In genomic region chr16:68345351-68345810, GRCh38 we compare ENCODE assay signal across 23 cellular contexts. TPM values are rescaled to one million over a fixed set of nuclear protein-coding genes. Genes with fewer than 3 reads are reported as not detected.
DNase-seq lines count a peak whose midpoint lies in the region; ATAC-seq, FAIRE-seq and TF ChIP-seq lines count a peak whose summit lies in the region.
"Had no signal": no experiment of that assay in that cellular context is flagged by ENCODE, and none has a peak within 500 bp of the region (broad histone marks: within the 10 kb centered on the region; RNA-seq: fewer than 3 reads in every experiment).

No MANE protein-coding gene starts in this region.

- H3K9me2 ChIP-seq in SK-N-SH = no peaks in the 10 kb centered on the region

- no peak overlapping the region for H2AFZ ChIP-seq in SK-N-SH (ENCODE audit: low read depth)

- no peaks in the 10 kb centered on the region for H3F3A ChIP-seq in SK-N-SH (replicated peaks; ENCODE audit: insufficient read depth)

- no peak for TF ChIP-seq EP300 in SK-N-SH (IDR thresholded peaks at IDR 0.05; ENCODE audit: borderline replicate concordance in 1 of 2, low read depth in 1 of 2, low read length in 1 of 2)

- no peak for TF ChIP-seq RAD21 in SK-N-SH (IDR thresholded peaks at IDR 0.05; ENCODE audit: low read length)

- H3K36me3 Mint-ChIP-seq in activated CD8-positive, alpha-beta memory T cell treated with anti-CD3 and anti-CD28 coated beads, Interleukin-2, amount 10 ng/mL, durations not matched to agents 7 days and 5 days = peaks cover 62% of the 10 kb centered on the region

- H3K9me3 ChIP-seq in kidney (ENCODE audit: control insufficient read depth in 1 of 2, low read length in 2 of 2) (no peaks in the 10 kb centered on the region), skeletal muscle tissue (ENCODE audit: control insufficient read depth in 3 of 3, low read length in 3 of 3) (no peaks in the 10 kb centered on the region), SK-N-SH (no peaks in the 10 kb centered on the region)
- H3K9me3 ChIP-seq: ascending aorta, Caco-2, neutrophil, vagina had no signal

- H3K4me2 ChIP-seq in SK-N-SH = no peak overlapping the region

- H3K4me1 ChIP-seq in kidney (ENCODE audit: control insufficient read depth in 1 of 2, insufficient read depth in 1 of 2, low read depth in 1 of 2, low read length in 2 of 2) (no peaks in the 10 kb centered on the region), skeletal muscle tissue (ENCODE audit: control insufficient read depth in 3 of 3, insufficient read depth in 3 of 3, low read length in 3 of 3) (peaks cover 50 to 76% (median 63%) of the 10 kb centered on the region in 3 donors), SK-N-SH (ENCODE audit: control insufficient read depth in 1 of 2, insufficient read depth in 2 of 2, low read depth in 1 of 2, low read length in 1 of 2) (no peaks in the 10 kb centered on the region)
- H3K4me1 ChIP-seq: ascending aorta, Caco-2, vagina had no signal

- peak overlapping the region; percentile 67 for H3K27ac Mint-ChIP-seq in activated CD8-positive, alpha-beta memory T cell treated with anti-CD3 and anti-CD28 coated beads, Interleukin-2, amount 10 ng/mL, durations not matched to agents 7 days and 5 days
- H3K27ac Mint-ChIP-seq: activated CD4-positive, alpha-beta T cell treated with anti-CD3 and anti-CD28 coated beads for 36 hours had no signal

- no peaks in the 10 kb centered on the region for H3K9me3 Mint-ChIP-seq in activated CD8-positive, alpha-beta memory T cell treated with anti-CD3 and anti-CD28 coated beads, Interleukin-2, amount 10 ng/mL, durations not matched to agents 7 days and 5 days (ENCODE audit: low read depth)

- H3K9ac ChIP-seq in kidney (ENCODE audit: low read length in 2 of 2) = no peak overlapping the region
- H3K9ac ChIP-seq in skeletal muscle tissue (ENCODE audit: low read depth in 1 of 3, low read length in 3 of 3) = peak overlapping the region; percentile 58 to 79 (median 71)
- no peak overlapping the region for H3K9ac ChIP-seq in SK-N-SH

- H3K27me3 Mint-ChIP-seq in activated CD8-positive, alpha-beta memory T cell treated with anti-CD3 and anti-CD28 coated beads, Interleukin-2, amount 10 ng/mL, durations not matched to agents 7 days and 5 days = no peaks in the 10 kb centered on the region
- H3K27me3 Mint-ChIP-seq: activated CD4-positive, alpha-beta T cell treated with anti-CD3 and anti-CD28 coated beads for 36 hours had no signal

- intact Hi-C loops in kidney (cut with DNase I) = no loop called here

- H3K36me3 ChIP-seq in kidney (ENCODE audit: control insufficient read depth in 1 of 2, insufficient read depth in 2 of 2, low read length in 2 of 2) (peaks cover 27 to 28% of the 10 kb centered on the region in 2 donors), skeletal muscle tissue (ENCODE audit: control insufficient read depth in 3 of 3, insufficient read depth in 3 of 3, low read length in 3 of 3) (peaks cover 46 to 55% (median 53%) of the 10 kb centered on the region in 3 donors), SK-N-SH (replicated peaks in 1 of 2; ENCODE audit: control insufficient read depth in 1 of 2, insufficient read depth in 2 of 2, low read length in 1 of 2) (peaks cover 15 to 67% of the 10 kb centered on the region in 2 experiments)

- no peak overlapping the region for H3K4me3 ChIP-seq in kidney (ENCODE audit: low read length in 2 of 2)
- H3K4me3 ChIP-seq in skeletal muscle tissue (ENCODE audit: low read length in 3 of 3) = peak overlapping the region in 2 of 3 donors; percentile 41 to 67
- H3K4me3 ChIP-seq in SK-N-SH (ENCODE audit: low read depth in 2 of 2, low read length in 1 of 2) = no peak overlapping the region
- H3K4me3 ChIP-seq: ascending aorta, vagina had no signal

- H3K4me3 Mint-ChIP-seq in activated CD8-positive, alpha-beta memory T cell treated with anti-CD3 and anti-CD28 coated beads, Interleukin-2, amount 10 ng/mL, durations not matched to agents 7 days and 5 days = peak overlapping the region; percentile 17
- H3K4me3 Mint-ChIP-seq: activated CD4-positive, alpha-beta T cell treated with anti-CD3 and anti-CD28 coated beads for 36 hours had no signal

- H3K27me3 ChIP-seq in skeletal muscle tissue (ENCODE audit: control insufficient read depth in 3 of 3, insufficient read depth in 3 of 3, low read length in 3 of 3) = no peaks in the 10 kb centered on the region
- no peaks in the 10 kb centered on the region for H3K27me3 ChIP-seq in SK-N-SH (ENCODE audit: insufficient read depth)
- H3K27me3 ChIP-seq: ascending aorta, neutrophil, vagina had no signal

- WGBS in SK-N-SH (ENCODE audit: low lambda C conversion rate) = 92% methylated on average over 7 of the region's 11 CpGs

- peaks cover 31% of the 10 kb centered on the region for H3K4me1 Mint-ChIP-seq in activated CD8-positive, alpha-beta memory T cell treated with anti-CD3 and anti-CD28 coated beads, Interleukin-2, amount 10 ng/mL, durations not matched to agents 7 days and 5 days

- H3K79me2 ChIP-seq in SK-N-SH (ENCODE audit: insufficient read depth) = no peaks in the 10 kb centered on the region

- no peak for FAIRE-seq in kidney (lab: Jason Lieb, UNC)
- FAIRE-seq: H1 had no signal

- H3K27ac ChIP-seq in kidney (ENCODE audit: low read depth in 2 of 2, low read length in 2 of 2) = no peak overlapping the region
- H3K27ac ChIP-seq in skeletal muscle tissue (ENCODE audit: low read depth, low read length) = peak overlapping the region; percentile 90
- H3K27ac ChIP-seq in SK-N-SH (ENCODE audit: low read depth in 2 of 2, low read length in 1 of 2) = no peak overlapping the region
- H3K27ac ChIP-seq: ascending aorta, neutrophil, vagina had no signal

- CTCF ChIA-PET in activated CD8-positive, alpha-beta memory T cell treated with anti-CD3 and anti-CD28 coated beads, Interleukin-2, amount 10 ng/mL, durations not matched to agents 7 days and 5 days (lab: Charles Lee) = interaction anchor here (0.7 to 2.0 kb wide), 11 partner anchors 10 to 184 kb away, joined by 3 to 12 read pairs (median 4); partner anchors contain the start of genes PRMT7, SLC7A6 and SLC7A6OS
- CTCF ChIA-PET in SK-N-SH (lab: Yijun Ruan, JAX) = interaction anchor here (3.1 kb wide), 1 partner anchor 17 kb away, joined by 15 read pairs; no protein-coding TSS in a partner anchor

- H4K20me1 ChIP-seq in SK-N-SH (ENCODE audit: insufficient read depth) = no peaks in the 10 kb centered on the region

- peak; percentile 96 for ATAC-seq in activated CD8-positive, alpha-beta memory T cell treated with anti-CD3 and anti-CD28 coated beads, Interleukin-2, amount 10 ng/mL, durations not matched to agents 7 days and 5 days
- ATAC-seq: activated CD4-positive, alpha-beta T cell treated with anti-CD3 and anti-CD28 coated beads for 36 hours; esophagus mucosa had no signal

- POLR2A ChIA-PET in SK-N-SH (lab: Yijun Ruan, JAX) = no interaction called here

- TF ChIP-seq CTCF in kidney (IDR thresholded peaks at IDR 0.05; ENCODE audit: borderline replicate concordance, extremely low read depth, insufficient read depth) (no peak), SK-N-SH (IDR thresholded peaks at IDR 0.05) (no peak)

- DNase-seq in activated CD8-positive, alpha-beta memory T cell treated with anti-CD3 and anti-CD28 coated beads, Interleukin-2, amount 10 ng/mL, durations not matched to agents 7 days and 5 days = peak; percentile 87
- DNase-seq in activated CD8-positive, alpha-beta memory T cell treated with anti-CD3 and anti-CD28 coated beads, Interleukin-2, amount 50 U/mL, for 48 hours = no peak
- DNase-seq in astrocyte of the hippocampus (ENCODE audit: low read depth, low spot score) (peak; percentile 60), kidney (peak; percentile 37), foreskin melanocyte (no peak), SK-N-SH (no peak)
- no peak for DNase-seq in activated CD4-positive, CD25-positive, alpha-beta regulatory T cell (lab: John Stamatoyannopoulos, UW)
- DNase-seq: 8988T; activated CD4-positive, alpha-beta T cell treated with anti-CD3 and anti-CD28 coated beads for 36 hours; activated naive CD4-positive, alpha-beta T cell treated with Interleukin-2 at 50 U/mL for 16 hours; Caco-2; effector CD4-positive, alpha-beta T cell; Kasumi-1; NCI-H1105 treated with DMSO at 0.1 percent for 48 hours; NCI-H2107; NCI-H510A; stimulated activated CD4-positive, alpha-beta T cell treated with anti-CD3 and anti-CD28 coated beads, Interleukin-12 subunit alpha, Interleukin-12 subunit beta, amount 100 ng/mL, for 4 hours had no signal

TF ChIP-seq in SK-N-SH, 30 proteins besides CTCF, POLR2A, EP300 and RAD21:
- TF ChIP-seq, protein P1, sequence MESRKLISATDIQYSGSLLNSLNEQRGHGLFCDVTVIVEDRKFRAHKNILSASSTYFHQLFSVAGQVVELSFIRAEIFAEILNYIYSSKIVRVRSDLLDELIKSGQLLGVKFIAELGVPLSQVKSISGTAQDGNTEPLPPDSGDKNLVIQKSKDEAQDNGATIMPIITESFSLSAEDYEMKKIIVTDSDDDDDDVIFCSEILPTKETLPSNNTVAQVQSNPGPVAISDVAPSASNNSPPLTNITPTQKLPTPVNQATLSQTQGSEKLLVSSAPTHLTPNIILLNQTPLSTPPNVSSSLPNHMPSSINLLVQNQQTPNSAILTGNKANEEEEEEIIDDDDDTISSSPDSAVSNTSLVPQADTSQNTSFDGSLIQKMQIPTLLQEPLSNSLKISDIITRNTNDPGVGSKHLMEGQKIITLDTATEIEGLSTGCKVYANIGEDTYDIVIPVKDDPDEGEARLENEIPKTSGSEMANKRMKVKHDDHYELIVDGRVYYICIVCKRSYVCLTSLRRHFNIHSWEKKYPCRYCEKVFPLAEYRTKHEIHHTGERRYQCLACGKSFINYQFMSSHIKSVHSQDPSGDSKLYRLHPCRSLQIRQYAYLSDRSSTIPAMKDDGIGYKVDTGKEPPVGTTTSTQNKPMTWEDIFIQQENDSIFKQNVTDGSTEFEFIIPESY (IDR thresholded peaks at IDR 0.05; ENCODE audit: borderline replicate concordance, low read depth) = no peak

RNA-seq across cellular contexts. Expression of gene PRMT7, which starts 34.6 kb away (rescaled TPM):
- total RNA-seq in activated CD8-positive, alpha-beta memory T cell treated with anti-CD3 and anti-CD28 coated beads, Interleukin-2, amount 10 ng/mL, durations not matched to agents 7 days and 5 days = 10 to 100 TPM; 60.9 to 73.9 TPM
- total RNA-seq in kidney (33.7 TPM), skeletal muscle tissue (49.1 TPM)
- polyA plus RNA-seq in kidney (ENCODE audit: insufficient read depth, low read depth, low replicate concordance) (20.4 TPM), SK-N-SH (2012; rRNA removed) (46.0 and 66.8 TPM in 2 replicates)
- 20.7 and 29.1 TPM in 2 replicates for polyA plus RNA-seq in SK-N-SH (2012; cell fraction: cytosol; rRNA removed)
- 317 and 350 TPM in 2 replicates for polyA plus RNA-seq in SK-N-SH (2012; cell fraction: nucleus; rRNA removed)

RNA-seq across cellular contexts. Expression of gene SLC7A6OS, which starts 34.6 kb away (rescaled TPM):
- 10 to 100 TPM; 29.8 to 30.8 TPM for total RNA-seq in activated CD8-positive, alpha-beta memory T cell treated with anti-CD3 and anti-CD28 coated beads, Interleukin-2, amount 10 ng/mL, durations not matched to agents 7 days and 5 days
- total RNA-seq in kidney (20.3 TPM), skeletal muscle tissue (11.0 TPM)
- polyA plus RNA-seq in kidney (ENCODE audit: insufficient read depth, low read depth, low replicate concordance) (9.2 TPM), SK-N-SH (2012; rRNA removed) (6.6 and 9.6 TPM in 2 replicates)
- 5.9 and 6.7 TPM in 2 replicates for polyA plus RNA-seq in SK-N-SH (2012; cell fraction: cytosol; rRNA removed)
- polyA plus RNA-seq in SK-N-SH (2012; cell fraction: nucleus; rRNA removed) = 19.1 and 28.4 TPM in 2 replicates

Comparison
In these comparisons a context has a peak if more than half of its experiments do, and no peak if none do; other contexts are left out.
1. DNase-seq: peak in activated CD8-positive, alpha-beta memory T cell treated with anti-CD3 and anti-CD28 coated beads, Interleukin-2, amount 10 ng/mL, durations not matched to agents 7 days and 5 days (single experiment), astrocyte of the hippocampus (single experiment) and kidney (single experiment); none in activated CD8-positive, alpha-beta memory T cell treated with anti-CD3 and anti-CD28 coated beads, Interleukin-2, amount 50 U/mL, for 48 hours (single experiment), activated CD4-positive, CD25-positive, alpha-beta regulatory T cell (0 of 4), foreskin melanocyte (single experiment) and SK-N-SH (single experiment).
2. H3K4me3 ChIP-seq: peak in skeletal muscle tissue (2 of 3); none in kidney (0 of 2) and SK-N-SH (0 of 2).
3. H3K9ac ChIP-seq: peak in skeletal muscle tissue (3 of 3); none in kidney (0 of 2) and SK-N-SH (single experiment).